Comparison of ENCODE assay signal across 19 cellular contexts in the genomic region with DNA sequence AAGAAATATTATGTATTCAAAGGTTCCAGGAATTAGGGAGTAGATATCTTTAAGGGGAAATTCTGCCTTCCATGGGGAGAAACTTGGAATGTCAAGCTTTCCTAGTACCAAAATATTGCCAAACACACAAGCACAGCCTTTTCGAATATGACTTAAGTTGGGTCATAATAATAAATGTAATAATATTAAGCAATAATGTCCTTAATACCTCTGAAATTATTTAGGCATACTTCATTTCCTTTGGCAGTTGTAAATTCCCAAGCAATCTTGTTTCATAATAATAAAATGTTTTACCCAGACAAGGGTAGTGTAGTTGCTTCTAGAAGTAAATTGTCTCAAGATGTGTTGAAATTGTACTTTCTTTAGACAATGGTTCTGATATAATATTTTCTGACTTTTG.
DNase-seq lines count a peak whose midpoint lies in the region; ATAC-seq and TF ChIP-seq lines count a peak whose summit lies in the region.
"Had no signal": no experiment of that assay in that cellular context is flagged by ENCODE, and none has a peak within 500 bp of the region (broad histone marks: within the 10 kb centered on the region; RNA-seq: fewer than 3 reads in every experiment).

No MANE protein-coding gene starts in this region.

- H3K27ac ChIP-seq in right atrium auricular region (no peak overlapping the region), gastroesophageal sphincter (no peak overlapping the region), hepatocyte (no peak overlapping the region)
- H3K27ac ChIP-seq: BLaER1, HL-60 had no signal

- no peak for TF ChIP-seq CTCF in right atrium auricular region (IDR thresholded peaks at IDR 0.05)
- no peak for TF ChIP-seq CTCF in gastroesophageal sphincter (IDR thresholded peaks at IDR 0.05)
- TF ChIP-seq CTCF in hepatocyte (IDR thresholded peaks at IDR 0.05; ENCODE audit: poor library complexity): no peak

- H3K9me2 ChIP-seq in hepatocyte (replicated peaks; ENCODE audit: insufficient read depth): no peaks in the 10 kb centered on the region

- H3K27ac Mint-ChIP-seq in effector memory CD8-positive, alpha-beta T cell: no peak overlapping the region
- H3K27ac Mint-ChIP-seq: CD14-positive monocyte; CD4-positive, alpha-beta memory T cell; HFFc6 had no signal

- no peak overlapping the region for H3K4me2 ChIP-seq in hepatocyte
- H3K4me2 ChIP-seq: BLaER1 had no signal

- H3K9me3 ChIP-seq in right atrium auricular region: no peaks in the 10 kb centered on the region
- H3K9me3 ChIP-seq in gastroesophageal sphincter: no peaks in the 10 kb centered on the region
- no peaks in the 10 kb centered on the region for H3K9me3 ChIP-seq in hepatocyte (ENCODE audit: low read depth)
- H3K9me3 ChIP-seq: BLaER1 had no signal

- H3K79me2 ChIP-seq in hepatocyte: no peaks in the 10 kb centered on the region

- intact Hi-C loops in Right ventricle myocardium superior (cut with DNase I): no loop called here
- intact Hi-C loops in sciatic nerve (cut with DNase I): no loop called here

- H4K20me1 ChIP-seq in hepatocyte (ENCODE audit: insufficient read depth, poor library complexity, severe bottlenecking): no peaks in the 10 kb centered on the region
- H4K20me1 ChIP-seq: BLaER1 had no signal

- H3K4me1 ChIP-seq in right atrium auricular region: no peaks in the 10 kb centered on the region
- no peaks in the 10 kb centered on the region for H3K4me1 ChIP-seq in gastroesophageal sphincter
- H3K4me1 ChIP-seq in hepatocyte (ENCODE audit: insufficient read depth): no peaks in the 10 kb centered on the region
- H3K4me1 ChIP-seq: BLaER1 had no signal

- H3K9me3 Mint-ChIP-seq in effector memory CD8-positive, alpha-beta T cell: peaks cover 7 to 9% of the 10 kb centered on the region in 2 donors

- H3K27me3 ChIP-seq in right atrium auricular region: no peaks in the 10 kb centered on the region
- H3K27me3 ChIP-seq in gastroesophageal sphincter: no peaks in the 10 kb centered on the region
- no peaks in the 10 kb centered on the region for H3K27me3 ChIP-seq in hepatocyte
- H3K27me3 ChIP-seq: BLaER1 had no signal

- H3K4me3 ChIP-seq in right atrium auricular region (no peak overlapping the region), gastroesophageal sphincter (no peak overlapping the region), hepatocyte (no peak overlapping the region)
- H3K4me3 ChIP-seq: BLaER1, GM12878 had no signal

- ATAC-seq in Right ventricle myocardium superior (ENCODE audit: poor library complexity) (peak; percentile 81), gastroesophageal sphincter (peak; percentile 85), sciatic nerve (peak; percentile 66)
- no peak for ATAC-seq in effector memory CD8-positive, alpha-beta T cell (replicated peaks)
- ATAC-seq: GM12878, HCT116 had no signal

- TF ChIP-seq POLR2A in gastroesophageal sphincter (IDR thresholded peaks at IDR 0.05): no peak

- no peaks in the 10 kb centered on the region for H3K4me1 Mint-ChIP-seq in effector memory CD8-positive, alpha-beta T cell (ENCODE audit: low read depth in 2 of 2)
- H3K4me1 Mint-ChIP-seq: CD14-positive monocyte; CD4-positive, alpha-beta memory T cell had no signal

- TF ChIP-seq EP300 in gastroesophageal sphincter (IDR thresholded peaks at IDR 0.05): no peak

- DNase-seq in Right ventricle myocardium superior: no peak
- DNase-seq in right atrium auricular region (ENCODE audit: low spot score): no peak
- DNase-seq in sciatic nerve (ENCODE audit: low spot score): no peak
- no peak for DNase-seq in effector memory CD8-positive, alpha-beta T cell
- DNase-seq in hepatocyte (ENCODE audit: low spot score): no peak
- DNase-seq in DMS53 (lab: John Stamatoyannopoulos, UW): no peak
- DNase-seq: 8988T; CD4-positive, alpha-beta memory T cell; DMS153; DND-41; EL; GOT3; HFFc6 had no signal

- H3K36me3 Mint-ChIP-seq in effector memory CD8-positive, alpha-beta T cell (ENCODE audit: insufficient read depth): no peaks in the 10 kb centered on the region
- H3K36me3 Mint-ChIP-seq: CD14-positive monocyte; CD4-positive, alpha-beta memory T cell had no signal

- H2AFZ ChIP-seq in hepatocyte: no peak overlapping the region

- WGBS in gastroesophageal sphincter (ENCODE audit: low coverage in 1 of 2), 2 donors: 44% methylated on average over 1 of the region's 1 CpG
- WGBS in hepatocyte (ENCODE audit: low lambda C conversion rate, missing lambda C conversion rate): 87% methylated on average over 1 of the region's 1 CpG

- H3K4me3 Mint-ChIP-seq in effector memory CD8-positive, alpha-beta T cell: no peak overlapping the region
- H3K4me3 Mint-ChIP-seq: CD14-positive monocyte; CD4-positive, alpha-beta memory T cell; HFFc6 had no signal

- H3K36me3 ChIP-seq in right atrium auricular region (no peaks in the 10 kb centered on the region), gastroesophageal sphincter (no peaks in the 10 kb centered on the region), hepatocyte (replicated peaks; ENCODE audit: insufficient read depth, low read depth) (no peaks in the 10 kb centered on the region)
- H3K36me3 ChIP-seq: BLaER1 had no signal

- no peaks in the 10 kb centered on the region for H3K27me3 Mint-ChIP-seq in effector memory CD8-positive, alpha-beta T cell
- H3K27me3 Mint-ChIP-seq: CD4-positive, alpha-beta memory T cell had no signal
